ENCODE assay signal across 13 cellular contexts in genomic region chrX:47574096-47574553, GRCh38. TPM values are rescaled to one million over a fixed set of nuclear protein-coding genes. Genes with fewer than 3 reads are reported as not detected.
DNase-seq lines count a peak whose midpoint lies in the region; ATAC-seq, FAIRE-seq and TF ChIP-seq lines count a peak whose summit lies in the region.
"Had no signal": no experiment of that assay in that cellular context is flagged by ENCODE, and none has a peak within 500 bp of the region (broad histone marks: within the 10 kb centered on the region; RNA-seq: fewer than 3 reads in every experiment).

No MANE protein-coding gene starts in this region.

- no peaks in the 10 kb centered on the region for H3K79me2 ChIP-seq in keratinocyte (ENCODE audit: control insufficient read depth, insufficient read depth, low read length)

- no peak overlapping the region for H3K4me3 Mint-ChIP-seq in activated T-helper 17 cell treated with anti-CD3 and anti-CD28 coated beads, Interleukin-2, amount 50 U/mL, for 72 hours

- H3K9me3 Mint-ChIP-seq in activated T-helper 17 cell treated with anti-CD3 and anti-CD28 coated beads, Interleukin-2, amount 50 U/mL, for 72 hours: no peaks in the 10 kb centered on the region
- H3K9me3 Mint-ChIP-seq: activated naive CD4-positive, alpha-beta T cell treated with anti-CD3 and anti-CD28 coated beads, Interleukin-2, amount 50 U/mL, for 24 hours had no signal

- H3K4me3 ChIP-seq in HFF-Myc (replicated peaks; ENCODE audit: low read depth, low read length): 0 out of 2 replicates have a peak overlapping the region, but pooled peaks have one; percentile 3
- H3K4me3 ChIP-seq in keratinocyte (ENCODE audit: control insufficient read depth in 2 of 3, extremely low read depth in 1 of 3, insufficient read depth in 2 of 3, low read depth in 1 of 3, low read length in 3 of 3): peak overlapping the region; percentile 34 to 57 (median 38)
- peak overlapping the region; percentile 23 for H3K4me3 ChIP-seq in skeletal muscle cell (ENCODE audit: low read depth, low read length)

- no peaks in the 10 kb centered on the region for H3K9me1 ChIP-seq in keratinocyte (ENCODE audit: control insufficient read depth, extremely low read depth, insufficient read depth, low read length)

- H3K27me3 Mint-ChIP-seq in activated T-helper 17 cell treated with anti-CD3 and anti-CD28 coated beads, Interleukin-2, amount 50 U/mL, for 72 hours: no peaks in the 10 kb centered on the region

- peaks cover 2% of the 10 kb centered on the region for H3K9me3 ChIP-seq in keratinocyte (ENCODE audit: control insufficient read depth, low read depth, low read length)
- H3K9me3 ChIP-seq: BE2C had no signal

- DNase-seq in HFF-Myc (ENCODE audit: extremely low read depth, low read depth) (no peak), ecto neural progenitor cell (ENCODE audit: low spot score) (peak; percentile 60), keratinocyte (ENCODE audit: low read depth, low spot score) (no peak), skeletal muscle cell (ENCODE audit: low read depth) (no peak), LoVo (ENCODE audit: low spot score) (no peak)
- DNase-seq: activated CD4-positive, alpha-beta T cell treated with anti-CD3 and anti-CD28 coated beads for 4 hours; BE2C; SHP77 had no signal

- H4K20me1 ChIP-seq in keratinocyte (ENCODE audit: control insufficient read depth, extremely low read depth, insufficient read depth, low read length): no peaks in the 10 kb centered on the region

- H3K27ac Mint-ChIP-seq in activated T-helper 17 cell treated with anti-CD3 and anti-CD28 coated beads, Interleukin-2, amount 50 U/mL, for 72 hours: no peak overlapping the region

- peaks cover 0 to 4% of the 10 kb centered on the region in 2 experiments for H3K36me3 ChIP-seq in keratinocyte (ENCODE audit: control insufficient read depth in 2 of 2, extremely low read depth in 1 of 2, insufficient read depth in 2 of 2, low read length in 2 of 2)
- H3K36me3 ChIP-seq: BE2C had no signal

- no peak for ATAC-seq in GM18907 (IDR thresholded peaks at IDR 0.05; ENCODE audit: unreplicated experiment)
- no peak for ATAC-seq in activated T-helper 17 cell treated with anti-CD3 and anti-CD28 coated beads, Interleukin-2, amount 50 U/mL, for 72 hours (replicated peaks)
- ATAC-seq in HG03045 (IDR thresholded peaks at IDR 0.05; ENCODE audit: unreplicated experiment): no peak

- no peaks in the 10 kb centered on the region for H3K27me3 ChIP-seq in keratinocyte (ENCODE audit: control insufficient read depth, extremely low read depth, insufficient read depth, low read length)
- H3K27me3 ChIP-seq: BE2C had no signal

- H2AFZ ChIP-seq in keratinocyte (ENCODE audit: control insufficient read depth, low read length): no peak overlapping the region

- H3K4me1 ChIP-seq in keratinocyte (ENCODE audit: control insufficient read depth, extremely low read depth, insufficient read depth, low read length): peaks cover 8% of the 10 kb centered on the region
- H3K4me1 ChIP-seq: BE2C had no signal

- dilution Hi-C loops in keratinocyte (cut with MboI; ENCODE audit: extremely low pct_ligation_motif_present, low sequenced_read_pairs): no loop called here

- FAIRE-seq in keratinocyte (lab: Jason Lieb, UNC): no peak

- H3K4me1 Mint-ChIP-seq in activated T-helper 17 cell treated with anti-CD3 and anti-CD28 coated beads, Interleukin-2, amount 50 U/mL, for 72 hours: peaks cover 27% of the 10 kb centered on the region

- peak overlapping the region; percentile 58 for H3K27ac ChIP-seq in keratinocyte (ENCODE audit: control insufficient read depth, insufficient read depth, low read length)

- H3K4me2 ChIP-seq in keratinocyte (ENCODE audit: control insufficient read depth, extremely low read depth, insufficient read depth, low read depth, low read length): peak overlapping the region; percentile 66

- no peak for TF ChIP-seq CTCF in HFF-Myc (IDR thresholded peaks at IDR 0.05; ENCODE audit: low read depth, low read length, missing control alignments)
- no peak for TF ChIP-seq CTCF in keratinocyte (optimal IDR thresholded peaks at IDR 0.05 in 1 of 3, IDR thresholded peaks at IDR 0.05 in 1 of 3, conservative IDR thresholded peaks at IDR 0.05 in 1 of 3; ENCODE audit: extremely low read depth in 1 of 3, insufficient read depth in 2 of 3, low read length in 3 of 3)

- H3K9ac ChIP-seq in keratinocyte (ENCODE audit: control insufficient read depth, extremely low read depth, insufficient read depth, low read length): peak overlapping the region; percentile 73

- peaks cover 41% of the 10 kb centered on the region for H3K36me3 Mint-ChIP-seq in activated T-helper 17 cell treated with anti-CD3 and anti-CD28 coated beads, Interleukin-2, amount 50 U/mL, for 72 hours (ENCODE audit: low read depth)

RNA-seq across cellular contexts. Expression of gene TIMP1, which starts 8.1 kb away (rescaled TPM):
- 151 to 328 TPM (median 162 TPM) in 3 replicates for polyA plus RNA-seq in keratinocyte
- 10.1 TPM for polyA plus RNA-seq in keratinocyte (2011; ENCODE audit: low read depth)
- 143 and 188 TPM in 2 replicates for polyA plus RNA-seq in keratinocyte (2011; cell fraction: cytosol; rRNA removed)
- polyA plus RNA-seq in keratinocyte (2011; cell fraction: nucleus; rRNA removed): 127 and 170 TPM in 2 replicates
- 180 and 201 TPM in 2 replicates for polyA plus RNA-seq in keratinocyte (2012; ENCODE audit: low replicate concordance)
- polyA minus RNA-seq in keratinocyte: 329 to 825 TPM (median 346 TPM) in 3 replicates
- 340 TPM for polyA minus RNA-seq in keratinocyte (2011; cell fraction: cytosol; rRNA and poly(A)+ RNA removed)
- 88.3 and 93.9 TPM in 2 replicates for polyA minus RNA-seq in keratinocyte (2011; cell fraction: nucleus; rRNA and poly(A)+ RNA removed)
- total RNA-seq in activated T-helper 17 cell treated with anti-CD3 and anti-CD28 coated beads, Interleukin-2, amount 50 U/mL, for 72 hours: 100 to 1,000 TPM in 1 of 2 donors, 10 to 100 TPM in 1; 56.1 to 302 TPM

RNA-seq across cellular contexts. Expression of gene ARAF, which starts 13.1 kb away (rescaled TPM):
- polyA plus RNA-seq in keratinocyte: 21.3 to 40.5 TPM (median 22.4 TPM) in 3 replicates
- polyA plus RNA-seq in keratinocyte (2011; ENCODE audit: low read depth): 5.6 TPM
- 28.4 and 29.0 TPM in 2 replicates for polyA plus RNA-seq in keratinocyte (2011; cell fraction: cytosol; rRNA removed)
- polyA plus RNA-seq in keratinocyte (2011; cell fraction: nucleus; rRNA removed): 47.8 and 49.4 TPM in 2 replicates
- polyA plus RNA-seq in keratinocyte (2012; ENCODE audit: low replicate concordance): 22.9 and 34.4 TPM in 2 replicates
- polyA minus RNA-seq in keratinocyte: 43.0 to 96.2 TPM (median 65.5 TPM) in 3 replicates
- polyA minus RNA-seq in keratinocyte (2011; cell fraction: cytosol; rRNA and poly(A)+ RNA removed): 23.4 TPM
- polyA minus RNA-seq in keratinocyte (2011; cell fraction: nucleus; rRNA and poly(A)+ RNA removed): 12.7 and 20.2 TPM in 2 replicates
- total RNA-seq in activated T-helper 17 cell treated with anti-CD3 and anti-CD28 coated beads, Interleukin-2, amount 50 U/mL, for 72 hours: 10 to 100 TPM; 74.8 to 75.5 TPM

RNA-seq across cellular contexts. Expression of gene SYN1, which starts 45.5 kb away (rescaled TPM):
- polyA plus RNA-seq in keratinocyte: 0.07 to 0.36 TPM in 2 of 3 replicates, not detected in the other
- 0.49 TPM for polyA plus RNA-seq in keratinocyte (2011; ENCODE audit: low read depth)
- 0.34 and 0.56 TPM in 2 replicates for polyA plus RNA-seq in keratinocyte (2011; cell fraction: cytosol; rRNA removed)
- 0.19 and 1.1 TPM in 2 replicates for polyA plus RNA-seq in keratinocyte (2011; cell fraction: nucleus; rRNA removed)
- 0.85 and 1.2 TPM in 2 replicates for polyA plus RNA-seq in keratinocyte (2012; ENCODE audit: low replicate concordance)
- polyA minus RNA-seq in keratinocyte: 0.10 to 3.0 TPM in 2 of 3 replicates, not detected in the other
- not detected for polyA minus RNA-seq in keratinocyte (2011; cell fraction: cytosol; rRNA and poly(A)+ RNA removed)
- 0.32 TPM in 1 of 2 replicates, not detected in the other for polyA minus RNA-seq in keratinocyte (2011; cell fraction: nucleus; rRNA and poly(A)+ RNA removed)
- total RNA-seq in activated T-helper 17 cell treated with anti-CD3 and anti-CD28 coated beads, Interleukin-2, amount 50 U/mL, for 72 hours: 1 to 10 TPM; 1.0 to 4.3 TPM
- total RNA-seq: HT1080 had no signal

RNA-seq across cellular contexts. Expression of gene CFP, which starts 55.6 kb away (rescaled TPM):
- 0.03 to 0.04 TPM in 2 of 3 replicates, not detected in the other for polyA plus RNA-seq in keratinocyte
- not detected for polyA plus RNA-seq in keratinocyte (2011; ENCODE audit: low read depth)
- polyA plus RNA-seq in keratinocyte (2011; cell fraction: cytosol; rRNA removed): not detected in 2 replicates
- polyA plus RNA-seq in keratinocyte (2011; cell fraction: nucleus; rRNA removed): 0.15 and 0.23 TPM in 2 replicates
- polyA plus RNA-seq in keratinocyte (2012; ENCODE audit: low replicate concordance): 0.35 TPM in 1 of 2 replicates, not detected in the other
- polyA minus RNA-seq in keratinocyte: 0.19 TPM in 1 of 3 replicates, not detected in the others
- polyA minus RNA-seq in keratinocyte (2011; cell fraction: cytosol; rRNA and poly(A)+ RNA removed): not detected
- polyA minus RNA-seq in keratinocyte (2011; cell fraction: nucleus; rRNA and poly(A)+ RNA removed): 0.11 and 0.16 TPM in 2 replicates
- 1 to 10 TPM; 3.2 to 7.6 TPM for total RNA-seq in activated T-helper 17 cell treated with anti-CD3 and anti-CD28 coated beads, Interleukin-2, amount 50 U/mL, for 72 hours
